In the genomic region with DNA sequence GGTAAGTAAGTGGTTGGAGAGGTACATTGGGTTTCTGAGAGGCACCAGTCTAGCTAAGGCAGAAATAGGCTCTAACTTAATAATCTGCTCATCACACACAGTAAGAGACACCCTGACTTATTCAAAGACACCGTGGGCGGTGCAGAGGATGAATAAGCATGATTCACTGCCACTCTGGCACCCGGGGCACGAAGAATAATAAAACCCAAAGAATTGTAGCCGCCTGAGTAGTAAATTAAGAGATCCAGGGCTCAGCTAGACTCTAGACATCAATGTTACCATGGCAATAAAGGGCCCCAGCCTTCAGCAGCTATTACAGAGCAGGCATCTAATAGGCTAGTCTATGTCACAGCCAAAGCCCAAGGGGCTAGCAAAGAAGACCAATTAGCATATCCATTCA, we compare ENCODE assay signal across 11 cellular contexts. TPM values are rescaled to one million over a fixed set of nuclear protein-coding genes. Genes with fewer than 3 reads are reported as not detected.
A peak's percentile ranks its signal among the peaks of the same experiment; 100 is the strongest.
DNase-seq lines count a peak whose midpoint lies in the region; FAIRE-seq and TF ChIP-seq lines count a peak whose summit lies in the region.
"Had no signal": no experiment of that assay in that cellular context is flagged by ENCODE, and none has a peak within 500 bp of the region (broad histone marks: within the 10 kb centered on the region; RNA-seq: fewer than 3 reads in every experiment).

No MANE protein-coding gene starts in this region.

- no peak overlapping the region for H3K27ac ChIP-seq in epithelial cell of prostate
- H3K27ac ChIP-seq: parathyroid adenoma had no signal

- no peak for TF ChIP-seq POLR2A in GM12892 (IDR thresholded peaks at IDR 0.05; ENCODE audit: low read depth, low read length)

- FAIRE-seq in GM12892 (lab: Jason Lieb, UNC): no peak

- DNase-seq in activated CD4-positive, alpha-beta T cell treated with anti-CD3 and anti-CD28 coated beads for 24 hours (ENCODE audit: low read depth in 2 of 2): peak; percentile 20 to 23
- no peak for DNase-seq in activated CD4-positive, alpha-beta T cell treated with anti-CD3 and anti-CD28 coated beads for 1 hour
- peak; percentile 78 for DNase-seq in NCI-H748 (lab: John Stamatoyannopoulos, UW; ENCODE audit: unreplicated experiment)
- DNase-seq in epithelial cell of prostate (ENCODE audit: low read depth, low spot score): peak; percentile 1
- DNase-seq in stimulated activated CD4-positive, alpha-beta T cell treated with anti-CD3 and anti-CD28 coated beads, Interleukin-4, amount 100 ng/mL, for 24 hours: peak; percentile 44
- DNase-seq in T-helper 1 cell: no peak
- DNase-seq in GM12892 (ENCODE audit: insufficient read length): no peak
- no peak for DNase-seq in HT-29 (ENCODE audit: low spot score)
- DNase-seq: SW 1271 had no signal

RNA-seq across cellular contexts. Expression of gene ATP1B4, which starts 3.2 kb away (rescaled TPM):
- polyA plus RNA-seq in GM12892 (2012; ENCODE audit: missing spikeins): not detected
- not detected in 2 replicates for total RNA-seq in HT-29 (2014; rRNA removed; shearing (Covaris generic))
- polyA plus RNA-seq: BJ had no signal

RNA-seq across cellular contexts. Expression of gene TMEM255A, which starts 47.4 kb away (rescaled TPM):
- polyA plus RNA-seq in GM12892 (2012; ENCODE audit: missing spikeins): 0.36 TPM
- total RNA-seq in HT-29 (2014; rRNA removed; shearing (Covaris generic)): not detected in 2 replicates

Comparison
In these comparisons a context has a peak if more than half of its experiments do, and no peak if none do; other contexts are left out.
1. DNase-seq: peak in activated CD4-positive, alpha-beta T cell treated with anti-CD3 and anti-CD28 coated beads for 24 hours (2 of 2), NCI-H748 (single experiment), epithelial cell of prostate (single experiment) and stimulated activated CD4-positive, alpha-beta T cell treated with anti-CD3 and anti-CD28 coated beads, Interleukin-4, amount 100 ng/mL, for 24 hours (single experiment); none in activated CD4-positive, alpha-beta T cell treated with anti-CD3 and anti-CD28 coated beads for 1 hour (single experiment), T-helper 1 cell (0 of 5), GM12892 (single experiment) and HT-29 (single experiment).